In genomic region chr15:70768247-70768883, GRCh38 we compare ENCODE assay signal across 12 cellular contexts. TPM values are rescaled to one million over a fixed set of nuclear protein-coding genes. Genes with fewer than 3 reads are reported as not detected.
A peak's percentile ranks its signal among the peaks of the same experiment; 100 is the strongest.
DNase-seq lines count a peak whose midpoint lies in the region; ATAC-seq and TF ChIP-seq lines count a peak whose summit lies in the region.
"Had no signal": no experiment of that assay in that cellular context is flagged by ENCODE, and none has a peak within 500 bp of the region (broad histone marks: within the 10 kb centered on the region; RNA-seq: fewer than 3 reads in every experiment).

No MANE protein-coding gene starts in this region.

- no peaks in the 10 kb centered on the region for H4K20me1 ChIP-seq in OCI-LY3 (ENCODE audit: insufficient read depth, low read length)

- TF ChIP-seq CTCF in OCI-LY3 (IDR thresholded peaks at IDR 0.05; ENCODE audit: low read depth, low read length) = no peak

- peak overlapping the region; percentile 53 for H3K4me2 ChIP-seq in OCI-LY3 (ENCODE audit: low read length)

- peak overlapping the region; percentile 49 for H2AFZ ChIP-seq in OCI-LY3 (ENCODE audit: low read depth, low read length)

- H3K4me1 ChIP-seq in OCI-LY3 (ENCODE audit: low read length) (peaks cover 12% of the 10 kb centered on the region), subcutaneous abdominal adipose tissue (ENCODE audit: control insufficient read depth in 5 of 5, insufficient read depth in 5 of 5, low read length in 5 of 5) (peaks cover 0 to 37% (median 23%) of the 10 kb centered on the region in 5 donors)

- DNase-seq in SIG-M5 treated with dmso at 0.1 percent for 504 hours (lab: John Stamatoyannopoulos, UW; ENCODE audit: unreplicated experiment) (peak; percentile 49), SIG-M5 (lab: John Stamatoyannopoulos, UW) (no peak), left lobe of liver (ENCODE audit: low spot score) (no peak), ecto neural progenitor cell (ENCODE audit: low spot score) (no peak), HCEC 1CT (no peak)
- no peak for DNase-seq in effector CD4-positive, alpha-beta T cell
- DNase-seq: activated CD4-positive, alpha-beta memory T cell treated with anti-CD3 and anti-CD28 coated beads, Interleukin-2, amount 10 ng/mL, durations not matched to agents 7 days and 5 days; activated gamma-delta T cell treated with Interleukin-2 at 50 U/mL for 16 hours had no signal

- H3K36me3 ChIP-seq in OCI-LY3 (replicated peaks; ENCODE audit: low read depth, low read length) (no peaks in the 10 kb centered on the region), subcutaneous abdominal adipose tissue (ENCODE audit: control insufficient read depth in 5 of 5, insufficient read depth in 5 of 5, low read length in 5 of 5) (no peaks in the 10 kb centered on the region)

- no peak overlapping the region for H3K9ac ChIP-seq in OCI-LY3 (ENCODE audit: low read length)
- H3K9ac ChIP-seq in subcutaneous abdominal adipose tissue (ENCODE audit: low read length in 5 of 5) = peak overlapping the region in 2 of 5 donors; percentile 20 to 42

- no peak overlapping the region for H3K27ac ChIP-seq in OCI-LY3 (ENCODE audit: low read length)
- peak overlapping the region; percentile 65 for H3K27ac ChIP-seq in subcutaneous abdominal adipose tissue (ENCODE audit: low read depth, low read length)

- no peaks in the 10 kb centered on the region for H3K79me2 ChIP-seq in OCI-LY3 (ENCODE audit: low read length)

- ATAC-seq in left lobe of liver = peak; percentile 65
- ATAC-seq: K562, sciatic nerve had no signal

- peak overlapping the region; percentile 30 for H3K4me3 ChIP-seq in OCI-LY3 (ENCODE audit: low read length)
- peak overlapping the region in 2 of 5 donors; percentile 42 to 50 for H3K4me3 ChIP-seq in subcutaneous abdominal adipose tissue (ENCODE audit: low read depth in 1 of 5, low read length in 5 of 5)
- H3K4me3 ChIP-seq: K562 had no signal

- peaks cover 9% of the 10 kb centered on the region; the same call in 1 of the 2 replicates for H3K27me3 ChIP-seq in OCI-LY3 (ENCODE audit: low read depth, low read length)
- no peaks in the 10 kb centered on the region for H3K27me3 ChIP-seq in subcutaneous abdominal adipose tissue (ENCODE audit: control insufficient read depth in 5 of 5, insufficient read depth in 4 of 5, low read length in 5 of 5)

- H3K9me3 ChIP-seq in OCI-LY3 (ENCODE audit: insufficient read depth, low read length) = no peaks in the 10 kb centered on the region
- H3K9me3 ChIP-seq in subcutaneous abdominal adipose tissue (ENCODE audit: control insufficient read depth in 5 of 5, low read length in 5 of 5) = no peaks in the 10 kb centered on the region

RNA-seq across cellular contexts. Expression of gene UACA, which starts 5.0 kb away (rescaled TPM):
- 13.7 TPM for total RNA-seq in left lobe of liver
